Comparison of ENCODE assay signal across 15 cellular contexts in genomic region chr1:201026234-201026633, GRCh38. TPM values are rescaled to one million over a fixed set of nuclear protein-coding genes. Genes with fewer than 3 reads are reported as not detected.
DNase-seq lines count a peak whose midpoint lies in the region; ATAC-seq and TF ChIP-seq lines count a peak whose summit lies in the region.
"Had no signal": no experiment of that assay in that cellular context is flagged by ENCODE, and none has a peak within 500 bp of the region (broad histone marks: within the 10 kb centered on the region; RNA-seq: fewer than 3 reads in every experiment).

No MANE protein-coding gene starts in this region.

- H3K27ac Mint-ChIP-seq in activated T-cell treated with anti-CD3 and anti-CD28 coated beads, Interleukin-2, amount 50 U/mL, for 72 hours: peak overlapping the region; percentile 71
- peak overlapping the region in 4 of 5 experiments; percentile 27 to 70 (median 56) for H3K27ac Mint-ChIP-seq in brain
- peak overlapping the region in 1 of 2 donors; percentile 83 for H3K27ac Mint-ChIP-seq in stimulated activated naive CD8-positive, alpha-beta T cell treated with anti-CD3 and anti-CD28 coated beads, Interleukin-15, amount 100 ng/mL, for 72 hours
- H3K27ac Mint-ChIP-seq: endodermal cell had no signal

- H3K27me3 ChIP-seq in esophagus squamous epithelium: peaks cover 0 to 19% (median 0%) of the 10 kb centered on the region in 4 donors
- H3K27me3 ChIP-seq: uterus had no signal

- H3K36me3 ChIP-seq in esophagus squamous epithelium: no peaks in the 10 kb centered on the region
- H3K36me3 ChIP-seq: uterus had no signal

- H3K9me3 Mint-ChIP-seq in activated T-cell treated with anti-CD3 and anti-CD28 coated beads, Interleukin-2, amount 50 U/mL, for 72 hours: no peaks in the 10 kb centered on the region
- H3K9me3 Mint-ChIP-seq in activated T-cell treated with anti-CD3 and anti-CD28 coated beads, Interleukin-2, amount 50 U/mL, for 4 hours: no peaks in the 10 kb centered on the region
- peaks cover 0 to 3% (median 0%) of the 10 kb centered on the region in 5 experiments for H3K9me3 Mint-ChIP-seq in brain
- no peaks in the 10 kb centered on the region for H3K9me3 Mint-ChIP-seq in stimulated activated naive CD8-positive, alpha-beta T cell treated with anti-CD3 and anti-CD28 coated beads, Interleukin-15, amount 100 ng/mL, for 72 hours
- H3K9me3 Mint-ChIP-seq: endodermal cell had no signal

- H3K27me3 Mint-ChIP-seq in activated T-cell treated with anti-CD3 and anti-CD28 coated beads, Interleukin-2, amount 50 U/mL, for 72 hours (ENCODE audit: low read depth): no peaks in the 10 kb centered on the region
- no peaks in the 10 kb centered on the region for H3K27me3 Mint-ChIP-seq in activated T-cell treated with anti-CD3 and anti-CD28 coated beads, Interleukin-2, amount 50 U/mL, for 4 hours (ENCODE audit: low read depth)
- H3K27me3 Mint-ChIP-seq in brain: peaks cover 7% of the 10 kb centered on the region
- H3K27me3 Mint-ChIP-seq in stimulated activated naive CD8-positive, alpha-beta T cell treated with anti-CD3 and anti-CD28 coated beads, Interleukin-15, amount 100 ng/mL, for 72 hours: no peaks in the 10 kb centered on the region

- intact Hi-C loops in esophagus squamous epithelium (cut with DNase I): no loop called here

- H3K4me1 ChIP-seq in esophagus squamous epithelium: peaks cover 28 to 79% (median 43%) of the 10 kb centered on the region in 3 donors

- TF ChIP-seq CTCF in brain (conservative IDR thresholded peaks at IDR 0.05): no peak
- TF ChIP-seq CTCF in esophagus squamous epithelium (IDR thresholded peaks at IDR 0.05): no peak

- 33% methylated on average over 2 of the region's 3 CpGs; no CpG with 5 or more reads in 1 of the 2 donors for WGBS in esophagus squamous epithelium, 2 donors

- H3K27ac ChIP-seq in esophagus squamous epithelium: peak overlapping the region in 1 of 4 donors; percentile 13

- peaks cover 56% of the 10 kb centered on the region for H3K4me1 Mint-ChIP-seq in activated T-cell treated with anti-CD3 and anti-CD28 coated beads, Interleukin-2, amount 50 U/mL, for 72 hours (ENCODE audit: low read depth)
- peaks cover 41% of the 10 kb centered on the region for H3K4me1 Mint-ChIP-seq in activated T-cell treated with anti-CD3 and anti-CD28 coated beads, Interleukin-2, amount 50 U/mL, for 4 hours (ENCODE audit: low read depth)
- peaks cover 65% of the 10 kb centered on the region for H3K4me1 Mint-ChIP-seq in brain
- H3K4me1 Mint-ChIP-seq in stimulated activated naive CD8-positive, alpha-beta T cell treated with anti-CD3 and anti-CD28 coated beads, Interleukin-15, amount 100 ng/mL, for 72 hours: peaks cover 51% of the 10 kb centered on the region

- peak overlapping the region; percentile 79 to 80 for H3K4me3 Mint-ChIP-seq in activated T-cell treated with anti-CD3 and anti-CD28 coated beads, Interleukin-2, amount 50 U/mL, for 72 hours
- H3K4me3 Mint-ChIP-seq in activated T-cell treated with anti-CD3 and anti-CD28 coated beads, Interleukin-2, amount 50 U/mL, for 4 hours: no peak overlapping the region
- H3K4me3 Mint-ChIP-seq in brain: peak overlapping the region in 2 of 5 experiments; percentile 2 to 14
- H3K4me3 Mint-ChIP-seq in stimulated activated naive CD8-positive, alpha-beta T cell treated with anti-CD3 and anti-CD28 coated beads, Interleukin-15, amount 100 ng/mL, for 72 hours: peak overlapping the region; percentile 32 to 73
- H3K4me3 Mint-ChIP-seq: endodermal cell had no signal

- no peak for DNase-seq in activated T-cell treated with anti-CD3 and anti-CD28 coated beads, Interleukin-2, amount 50 U/mL, for 72 hours
- DNase-seq in activated T-cell treated with anti-CD3 and anti-CD28 coated beads, Interleukin-2, amount 50 U/mL, for 4 hours: no peak
- peak; percentile 26 for DNase-seq in NCI-H82 treated with DMSO at 0.1 percent for 48 hours (lab: John Stamatoyannopoulos, UW; ENCODE audit: unreplicated experiment)
- DNase-seq in stimulated activated naive CD8-positive, alpha-beta T cell treated with anti-CD3 and anti-CD28 coated beads, Interleukin-15, amount 100 ng/mL, for 72 hours: no peak
- no peak for DNase-seq in stimulated activated CD4-positive, alpha-beta T cell treated with anti-CD3 and anti-CD28 coated beads, Interleukin-4, amount 100 ng/mL, for 4 hours
- DNase-seq in esophagus squamous epithelium (lab: John Stamatoyannopoulos, UW): no peak
- no peak for DNase-seq in NCI-H1436 treated with DMSO at 0.1 percent for 48 hours (lab: John Stamatoyannopoulos, UW)
- DNase-seq: activated CD4-positive, alpha-beta T cell treated with anti-CD3 and anti-CD28 coated beads, Interleukin-2, amount 50 U/mL, for 4 hours; NCI-H187; occipital lobe; SK-N-SH; uterus had no signal

- no peak for TF ChIP-seq POLR2A in esophagus squamous epithelium (IDR thresholded peaks at IDR 0.05)

- no peaks in the 10 kb centered on the region for H3K9me3 ChIP-seq in esophagus squamous epithelium
- H3K9me3 ChIP-seq: SK-N-SH, uterus had no signal

- no peak for ATAC-seq in activated T-cell treated with anti-CD3 and anti-CD28 coated beads, Interleukin-2, amount 50 U/mL, for 72 hours (replicated peaks in 1 of 2)
- ATAC-seq in activated T-cell treated with anti-CD3 and anti-CD28 coated beads, Interleukin-2, amount 50 U/mL, for 4 hours: no peak
- ATAC-seq in stimulated activated naive CD8-positive, alpha-beta T cell treated with anti-CD3 and anti-CD28 coated beads, Interleukin-15, amount 100 ng/mL, for 72 hours: no peak
- ATAC-seq: left lobe of liver had no signal

- H3K36me3 Mint-ChIP-seq in activated T-cell treated with anti-CD3 and anti-CD28 coated beads, Interleukin-2, amount 50 U/mL, for 72 hours (ENCODE audit: insufficient read depth in 2 of 2): peaks cover 4 to 5% of the 10 kb centered on the region in 2 donors
- H3K36me3 Mint-ChIP-seq in activated T-cell treated with anti-CD3 and anti-CD28 coated beads, Interleukin-2, amount 50 U/mL, for 4 hours (ENCODE audit: insufficient read depth): no peaks in the 10 kb centered on the region
- no peaks in the 10 kb centered on the region for H3K36me3 Mint-ChIP-seq in brain

- H3K4me3 ChIP-seq in esophagus squamous epithelium: no peak overlapping the region
- H3K4me3 ChIP-seq: uterus had no signal

RNA-seq across cellular contexts. Expression of gene KIF21B, which starts 2.7 kb away (rescaled TPM):
- total RNA-seq in activated T-cell treated with anti-CD3 and anti-CD28 coated beads, Interleukin-2, amount 50 U/mL, for 72 hours: 100 to 1,000 TPM in 1 of 2 donors, 10 to 100 TPM in 1; 91.7 to 101 TPM
- total RNA-seq in activated T-cell treated with anti-CD3 and anti-CD28 coated beads, Interleukin-2, amount 50 U/mL, for 4 hours: 10 to 100 TPM; 24.2 to 36.3 (median 30.3) TPM
- polyA plus RNA-seq in brain (ENCODE audit: insufficient read depth, low read depth, low replicate concordance): 34.3 TPM
- total RNA-seq in esophagus squamous epithelium: 1 to 10 TPM in 2 of 4 donors, under 1 TPM in 2; 0.53 to 2.1 (median 1.0) TPM

Comparison
In these comparisons a context has a peak if more than half of its experiments do, and no peak if none do; other contexts are left out.
1. RNA of gene KIF21B, which starts 2.7 kb away (total RNA-seq): 91.7 to 101 TPM in activated T-cell treated with anti-CD3 and anti-CD28 coated beads, Interleukin-2, amount 50 U/mL, for 72 hours and 24.2 to 36.3 TPM in activated T-cell treated with anti-CD3 and anti-CD28 coated beads, Interleukin-2, amount 50 U/mL, for 4 hours; 0.53 to 2.1 TPM in esophagus squamous epithelium; every median in the first group is over 4 times any median in the second.